Comparison of ENCODE assay signal across 28 cellular contexts in the genomic region with DNA sequence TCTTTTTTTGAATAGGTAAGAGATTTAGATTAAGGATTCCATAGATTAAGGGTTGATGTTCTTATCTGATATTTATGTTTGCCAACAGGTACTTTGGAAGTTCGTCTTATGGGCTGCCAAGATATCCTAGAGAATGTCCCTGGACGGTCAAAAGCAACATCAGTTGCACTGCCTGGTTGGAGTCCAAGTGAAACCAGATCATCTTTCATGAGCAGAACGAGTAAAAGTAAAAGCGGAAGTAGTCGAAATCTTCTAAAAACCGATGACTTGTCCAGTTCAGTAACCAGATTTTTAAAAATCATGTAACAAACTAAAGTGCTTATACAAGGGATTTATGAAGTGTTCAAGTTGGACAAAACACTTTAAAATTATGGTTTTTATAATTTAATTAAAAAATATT.
"Had no signal": no experiment of that assay in that cellular context is flagged by ENCODE, and none has a peak within 500 bp of the region (broad histone marks: within the 10 kb centered on the region; RNA-seq: fewer than 3 reads in every experiment).

No MANE protein-coding gene starts in this region.

- H3K4me3 Mint-ChIP-seq: activated B cell treated with CpG ODN at 0.5 μM for 24 hours; activated CD8-positive, alpha-beta memory T cell treated with anti-CD3 and anti-CD28 coated beads, Interleukin-2, amount 10 ng/mL, durations not matched to agents 7 days and 5 days; activated CD8-positive, alpha-beta T cell treated with anti-CD3 and anti-CD28 coated beads for 36 hours; activated T-cell treated with anti-CD3 and anti-CD28 coated beads, Interleukin-2, amount 50 U/mL, for 72 hours; effector memory CD8-positive, alpha-beta T cell; natural killer cell treated with Interleukin-12 subunit alpha and Interleukin-12 subunit beta and Interleukin-15 and Interleukin-18, amount 100 ng/mL, for 72 hours; stimulated activated naive B cell treated with anti-CD40 and anti-IgM and Interleukin-4, amounts not matched to agents 10 μg/mL and 1 μg/mL and 100 μg/mL, for 72 hours had no signal

- H3K27me3 Mint-ChIP-seq: activated B cell treated with CpG ODN at 0.5 μM for 24 hours; activated CD8-positive, alpha-beta memory T cell treated with anti-CD3 and anti-CD28 coated beads, Interleukin-2, amount 10 ng/mL, durations not matched to agents 7 days and 5 days; activated CD8-positive, alpha-beta T cell treated with anti-CD3 and anti-CD28 coated beads for 36 hours; effector memory CD8-positive, alpha-beta T cell; natural killer cell treated with Interleukin-12 subunit alpha and Interleukin-12 subunit beta and Interleukin-15 and Interleukin-18, amount 100 ng/mL, for 72 hours; stimulated activated naive B cell treated with anti-CD40 and anti-IgM and Interleukin-4, amounts not matched to agents 10 μg/mL and 1 μg/mL and 100 μg/mL, for 72 hours had no signal

- H3K27ac Mint-ChIP-seq: activated B cell treated with CpG ODN at 0.5 μM for 24 hours; activated CD8-positive, alpha-beta memory T cell treated with anti-CD3 and anti-CD28 coated beads, Interleukin-2, amount 10 ng/mL, durations not matched to agents 7 days and 5 days; activated CD8-positive, alpha-beta T cell treated with anti-CD3 and anti-CD28 coated beads for 36 hours; activated naive CD4-positive, alpha-beta T cell treated with anti-CD3 and anti-CD28 coated beads, Interleukin-2, amount 50 U/mL, for 72 hours; activated T-cell treated with anti-CD3 and anti-CD28 coated beads, Interleukin-2, amount 50 U/mL, for 72 hours; effector memory CD8-positive, alpha-beta T cell; natural killer cell treated with Interleukin-12 subunit alpha and Interleukin-12 subunit beta and Interleukin-15 and Interleukin-18, amount 100 ng/mL, for 72 hours; stimulated activated naive B cell treated with anti-CD40 and anti-IgM and Interleukin-4, amounts not matched to agents 10 μg/mL and 1 μg/mL and 100 μg/mL, for 72 hours had no signal

- H3K9me3 Mint-ChIP-seq: activated B cell treated with CpG ODN at 0.5 μM for 24 hours; activated CD8-positive, alpha-beta T cell treated with anti-CD3 and anti-CD28 coated beads for 36 hours; activated naive CD4-positive, alpha-beta T cell treated with anti-CD3 and anti-CD28 coated beads, Interleukin-2, amount 50 U/mL, for 72 hours; activated T-cell treated with anti-CD3 and anti-CD28 coated beads, Interleukin-2, amount 50 U/mL, for 72 hours; effector memory CD8-positive, alpha-beta T cell; natural killer cell treated with Interleukin-12 subunit alpha and Interleukin-12 subunit beta and Interleukin-15 and Interleukin-18, amount 100 ng/mL, for 72 hours; stimulated activated naive B cell treated with anti-CD40 and anti-IgM and Interleukin-4, amounts not matched to agents 10 μg/mL and 1 μg/mL and 100 μg/mL, for 72 hours had no signal

- DNase-seq: activated B cell treated with CpG ODN at 0.5 μM for 24 hours; activated CD4-positive, alpha-beta T cell treated with anti-CD3 and anti-CD28 coated beads, Interleukin-2, amount 50 U/mL, for 1 hour; activated CD8-positive, alpha-beta memory T cell treated with anti-CD3 and anti-CD28 coated beads, Interleukin-2, amount 10 ng/mL, durations not matched to agents 7 days and 5 days; activated CD8-positive, alpha-beta T cell treated with anti-CD3 and anti-CD28 coated beads for 36 hours; activated naive CD4-positive, alpha-beta T cell; activated T-cell treated with anti-CD3 and anti-CD28 coated beads, Interleukin-2, amount 50 U/mL, for 72 hours; adrenal gland; brain microvascular endothelial cell; dorsolateral prefrontal cortex; effector memory CD8-positive, alpha-beta T cell; foreskin fibroblast; kidney glomerular epithelial cell; left lung; lower lobe of right lung; mesendoderm; mucosa of descending colon; posterior cingulate gyrus; right cardiac atrium; stimulated activated CD4-positive, alpha-beta T cell treated with anti-CD3 and anti-CD28 coated beads, Interleukin-15, amount 100 ng/mL, for 24 hours; stimulated activated CD4-positive, alpha-beta T cell treated with anti-CD3 and anti-CD28 coated beads, Interleukin-2, amount 100 ng/mL, for 24 hours; stimulated activated naive B cell treated with anti-CD40 and anti-IgM and Interleukin-4, amounts not matched to agents 10 μg/mL and 1 μg/mL and 100 μg/mL, for 72 hours; stomach; T1000; thyroid gland; upper lobe of left lung had no signal

- H3K36me3 Mint-ChIP-seq: activated naive CD4-positive, alpha-beta T cell treated with anti-CD3 and anti-CD28 coated beads, Interleukin-2, amount 50 U/mL, for 72 hours had no signal

- ATAC-seq: activated CD8-positive, alpha-beta memory T cell treated with anti-CD3 and anti-CD28 coated beads, Interleukin-2, amount 10 ng/mL, durations not matched to agents 7 days and 5 days; activated CD8-positive, alpha-beta T cell treated with anti-CD3 and anti-CD28 coated beads for 36 hours; activated naive CD4-positive, alpha-beta T cell treated with anti-CD3 and anti-CD28 coated beads, Interleukin-2, amount 50 U/mL, for 72 hours; activated T-cell treated with anti-CD3 and anti-CD28 coated beads, Interleukin-2, amount 50 U/mL, for 72 hours; effector memory CD8-positive, alpha-beta T cell; esophagus mucosa; left lung; mucosa of descending colon; natural killer cell treated with Interleukin-12 subunit alpha and Interleukin-12 subunit beta and Interleukin-15 and Interleukin-18, amount 100 ng/mL, for 72 hours; right cardiac atrium; stimulated activated naive B cell treated with anti-CD40 and anti-IgM and Interleukin-4, amounts not matched to agents 10 μg/mL and 1 μg/mL and 100 μg/mL, for 72 hours had no signal
